Comparison of ENCODE assay signal across 1 cellular context in the genomic region with DNA sequence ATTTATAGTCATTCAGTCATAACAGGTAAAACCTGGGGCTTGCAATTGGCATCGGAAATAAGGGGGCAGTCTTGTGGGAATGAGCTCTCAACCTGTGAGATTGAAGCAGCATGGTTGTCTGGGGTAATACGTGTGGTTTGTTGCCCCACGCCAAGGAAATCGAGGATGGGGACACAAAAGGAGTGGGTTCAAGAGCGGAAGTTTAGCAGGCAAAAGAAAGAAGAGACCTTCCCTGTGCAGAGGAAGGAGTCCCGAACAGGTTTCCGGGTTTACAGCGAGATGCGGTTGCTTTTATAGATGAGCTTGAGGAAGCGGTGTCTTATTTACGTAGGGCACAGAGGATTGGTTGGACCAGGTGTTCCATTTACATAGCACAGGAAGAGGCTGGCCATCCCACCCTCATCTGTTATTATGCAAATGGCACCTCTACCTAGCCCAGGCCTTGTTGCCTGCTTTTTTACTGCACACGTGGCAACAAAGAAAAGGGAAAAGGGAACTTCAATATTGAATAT.
TF ChIP-seq lines count a peak whose summit lies in the region.

No MANE protein-coding gene starts in this region.

TF ChIP-seq in GM12878, 131 proteins besides CTCF, POLR2A, EP300 and RAD21:
- TF ChIP-seq TCF3 (IDR thresholded peaks at IDR 0.05; ENCODE audit: borderline replicate concordance, insufficient read depth, low read depth, low read length) (0 out of 2 replicates have a peak, but pooled peaks have one; percentile 39), POU2F2 (IDR thresholded peaks at IDR 0.05; ENCODE audit: borderline replicate concordance, low read depth, low read length) (peak; percentile 50; the same call in 2 of the 3 replicates), SPI1 (IDR thresholded peaks at IDR 0.05; ENCODE audit: borderline replicate concordance, insufficient read depth, low read depth, low read length) (0 out of 2 replicates have a peak, but pooled peaks have one; percentile 8), SREBF2 (IDR thresholded peaks at IDR 0.05; ENCODE audit: low read length) (no peak), POLR2AphosphoS5 (IDR thresholded peaks at IDR 0.05; ENCODE audit: low read length) (peak; percentile 95), TAF1 (IDR thresholded peaks at IDR 0.05; ENCODE audit: borderline replicate concordance, low read depth, low read length) (peak; percentile 50; the same call in 1 of the 2 replicates), SMAD5 (IDR thresholded peaks at IDR 0.05; ENCODE audit: low read depth) (peak; percentile 73; the same call in 1 of the 2 replicates), PML (IDR thresholded peaks at IDR 0.05; ENCODE audit: low read length) (peak; percentile 8; the same call in 1 of the 2 replicates), CBFB (IDR thresholded peaks at IDR 0.05; ENCODE audit: low read depth) (peak; percentile 40; the same call in 1 of the 2 replicates)
- TF ChIP-seq, protein P1, sequence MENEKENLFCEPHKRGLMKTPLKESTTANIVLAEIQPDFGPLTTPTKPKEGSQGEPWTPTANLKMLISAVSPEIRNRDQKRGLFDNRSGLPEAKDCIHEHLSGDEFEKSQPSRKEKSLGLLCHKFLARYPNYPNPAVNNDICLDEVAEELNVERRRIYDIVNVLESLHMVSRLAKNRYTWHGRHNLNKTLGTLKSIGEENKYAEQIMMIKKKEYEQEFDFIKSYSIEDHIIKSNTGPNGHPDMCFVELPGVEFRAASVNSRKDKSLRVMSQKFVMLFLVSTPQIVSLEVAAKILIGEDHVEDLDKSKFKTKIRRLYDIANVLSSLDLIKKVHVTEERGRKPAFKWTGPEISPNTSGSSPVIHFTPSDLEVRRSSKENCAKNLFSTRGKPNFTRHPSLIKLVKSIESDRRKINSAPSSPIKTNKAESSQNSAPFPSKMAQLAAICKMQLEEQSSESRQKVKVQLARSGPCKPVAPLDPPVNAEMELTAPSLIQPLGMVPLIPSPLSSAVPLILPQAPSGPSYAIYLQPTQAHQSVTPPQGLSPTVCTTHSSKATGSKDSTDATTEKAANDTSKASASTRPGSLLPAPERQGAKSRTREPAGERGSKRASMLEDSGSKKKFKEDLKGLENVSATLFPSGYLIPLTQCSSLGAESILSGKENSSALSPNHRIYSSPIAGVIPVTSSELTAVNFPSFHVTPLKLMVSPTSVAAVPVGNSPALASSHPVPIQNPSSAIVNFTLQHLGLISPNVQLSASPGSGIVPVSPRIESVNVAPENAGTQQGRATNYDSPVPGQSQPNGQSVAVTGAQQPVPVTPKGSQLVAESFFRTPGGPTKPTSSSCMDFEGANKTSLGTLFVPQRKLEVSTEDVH (IDR thresholded peaks at IDR 0.05; ENCODE audit: low read depth, partially characterized antibody): no peak
- TF ChIP-seq, protein P2, sequence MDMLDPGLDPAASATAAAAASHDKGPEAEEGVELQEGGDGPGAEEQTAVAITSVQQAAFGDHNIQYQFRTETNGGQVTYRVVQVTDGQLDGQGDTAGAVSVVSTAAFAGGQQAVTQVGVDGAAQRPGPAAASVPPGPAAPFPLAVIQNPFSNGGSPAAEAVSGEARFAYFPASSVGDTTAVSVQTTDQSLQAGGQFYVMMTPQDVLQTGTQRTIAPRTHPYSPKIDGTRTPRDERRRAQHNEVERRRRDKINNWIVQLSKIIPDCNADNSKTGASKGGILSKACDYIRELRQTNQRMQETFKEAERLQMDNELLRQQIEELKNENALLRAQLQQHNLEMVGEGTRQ (IDR thresholded peaks at IDR 0.05; ENCODE audit: borderline replicate concordance, low read depth, low read length): no peak
TF ChIP-seq in GM12878: peak in this region for 8.
